In genomic region chr1:160030657-160031367, GRCh38 we compare ENCODE assay signal across 8 cellular contexts. TPM values are rescaled to one million over a fixed set of nuclear protein-coding genes. Genes with fewer than 3 reads are reported as not detected.
DNase-seq lines count a peak whose midpoint lies in the region; ATAC-seq and TF ChIP-seq lines count a peak whose summit lies in the region.

No MANE protein-coding gene starts in this region.

- H3K79me2 ChIP-seq in OCI-LY3 (ENCODE audit: low read length), result peaks cover 15% of the 10 kb centered on the region

- H3K4me2 ChIP-seq in OCI-LY3 (ENCODE audit: low read length), result peak overlapping the region; percentile 83

- 7% methylated on average over 23 of the region's 23 CpGs for whole genome bisulfite sequencing in aorta, 2 donors

- H3K27me3 ChIP-seq in OCI-LY3 (ENCODE audit: low read depth, low read length) (no peaks in the 10 kb centered on the region; the same call in 1 of the 2 replicates), mucosa of rectum (ENCODE audit: control insufficient read depth in 2 of 2, insufficient read depth in 2 of 2, low read length in 2 of 2) (no peaks in the 10 kb centered on the region), aorta (ENCODE audit: control insufficient read depth in 1 of 2, insufficient read depth in 2 of 2, low read length in 1 of 2) (no peaks in the 10 kb centered on the region)

- peak overlapping the region; percentile 95 for H2AFZ ChIP-seq in OCI-LY3 (ENCODE audit: low read depth, low read length)

- peak overlapping the region; percentile 80 for H3K9ac ChIP-seq in OCI-LY3 (ENCODE audit: low read length)
- H3K9ac ChIP-seq in mucosa of rectum (ENCODE audit: low read depth in 1 of 2, low read length in 2 of 2), result peak overlapping the region; percentile 75 to 84

- peaks cover 15% of the 10 kb centered on the region for H3K4me1 ChIP-seq in OCI-LY3 (ENCODE audit: low read length)
- peaks cover 16 to 17% of the 10 kb centered on the region in 2 donors for H3K4me1 ChIP-seq in mucosa of rectum (ENCODE audit: control insufficient read depth in 2 of 2, insufficient read depth in 2 of 2, low read length in 2 of 2)
- peaks cover 3 to 7% of the 10 kb centered on the region in 2 donors for H3K4me1 ChIP-seq in aorta (ENCODE audit: control insufficient read depth in 1 of 2, insufficient read depth in 2 of 2, low read length in 2 of 2)

- H3K4me3 ChIP-seq in OCI-LY3 (ENCODE audit: low read length) (peak overlapping the region; percentile 88), mucosa of rectum (ENCODE audit: low read length in 2 of 2) (peak overlapping the region; percentile 95 to 97), aorta (ENCODE audit: low read length in 2 of 2) (peak overlapping the region; percentile 58 to 70)

- intact Hi-C loops in aorta (cut with DNase I), result loop anchor here in 1 of 2 donors (5.0 kb wide), 1 partner anchor 249 kb away; the partner anchor contains the start of gene DUSP23

- H3K36me3 ChIP-seq in OCI-LY3 (replicated peaks; ENCODE audit: low read depth, low read length) (no peaks in the 10 kb centered on the region), mucosa of rectum (ENCODE audit: control insufficient read depth in 2 of 2, insufficient read depth in 2 of 2, low read length in 2 of 2) (no peaks in the 10 kb centered on the region), aorta (ENCODE audit: control insufficient read depth in 1 of 2, insufficient read depth in 2 of 2, low read length in 1 of 2) (no peaks in the 10 kb centered on the region)

- H3K9me3 ChIP-seq in OCI-LY3 (ENCODE audit: insufficient read depth, low read length) (no peaks in the 10 kb centered on the region), mucosa of rectum (ENCODE audit: control insufficient read depth in 2 of 2, low read length in 2 of 2) (no peaks in the 10 kb centered on the region), aorta (ENCODE audit: control insufficient read depth, low read length) (no peaks in the 10 kb centered on the region)

- ATAC-seq in GM21528 (IDR thresholded peaks at IDR 0.05; ENCODE audit: low FRiP score, unreplicated experiment) (peak; percentile 20), aorta (ENCODE audit: low FRiP score) (no peak), GM19397 (IDR thresholded peaks at IDR 0.05; ENCODE audit: unreplicated experiment) (no peak)

- H4K20me1 ChIP-seq in OCI-LY3 (ENCODE audit: insufficient read depth, low read length), result no peaks in the 10 kb centered on the region

- DNase-seq in EL, result peak; percentile 4
- peak; percentile 2 to 15 for DNase-seq in dermis microvascular lymphatic vessel endothelial cell (ENCODE audit: low read depth in 2 of 2)
- no peak for DNase-seq in aorta
- no peak for DNase-seq in NCI-H82 (lab: John Stamatoyannopoulos, UW)

- H3K27ac ChIP-seq in OCI-LY3 (ENCODE audit: low read length) (no peak overlapping the region), mucosa of rectum (ENCODE audit: low read depth in 2 of 2, low read length in 2 of 2) (peak overlapping the region; percentile 59 to 70), aorta (ENCODE audit: low read depth in 1 of 2, low read length in 2 of 2) (no peak overlapping the region)

- TF ChIP-seq CTCF in OCI-LY3 (IDR thresholded peaks at IDR 0.05; ENCODE audit: low read depth, low read length), result no peak

RNA-seq across cellular contexts. Expression of gene PIGM, which starts 1.0 kb away (rescaled TPM):
- total RNA-seq in dermis microvascular lymphatic vessel endothelial cell (2.3 and 3.5 TPM in 2 replicates), aorta (1 to 10 TPM; 5.3 to 6.7 TPM)
- 1 to 10 TPM; 1.3 to 3.6 TPM for polyA plus RNA-seq in aorta

RNA-seq across cellular contexts. Expression of gene KCNJ10, which starts 39.1 kb away (rescaled TPM):
- total RNA-seq in dermis microvascular lymphatic vessel endothelial cell (not detected in 2 replicates), aorta (under 1 TPM; 0.10 to 0.24 TPM)
- under 1 TPM in 1 of 2 donors, not detected in 1; 0.63 TPM for polyA plus RNA-seq in aorta

RNA-seq across cellular contexts. Expression of gene KCNJ9, which starts 50.5 kb away (rescaled TPM):
- total RNA-seq in dermis microvascular lymphatic vessel endothelial cell (not detected in 2 replicates), aorta (not detected)
- polyA plus RNA-seq in aorta, result not detected

Comparison
In these comparisons a context has a peak if more than half of its experiments do, and no peak if none do; other contexts are left out.
1. DNase-seq: peak in EL (single experiment) and dermis microvascular lymphatic vessel endothelial cell (2 of 2); none in aorta (0 of 2) and NCI-H82 (single experiment).
2. H3K27ac ChIP-seq: peak in mucosa of rectum (2 of 2); none in OCI-LY3 (single experiment) and aorta (0 of 2).
3. Peak in every context shown above with its lines, with median percentiles within 50 percentile points of each other: H3K4me3 ChIP-seq.